ENCODE assay signal across 15 cellular contexts in genomic region chr2:239025081-239025801, GRCh38.
DNase-seq lines count a peak whose midpoint lies in the region; ATAC-seq and TF ChIP-seq lines count a peak whose summit lies in the region.
"Had no signal": no experiment of that assay in that cellular context is flagged by ENCODE, and none has a peak within 500 bp of the region (broad histone marks: within the 10 kb centered on the region; RNA-seq: fewer than 3 reads in every experiment).

No MANE protein-coding gene starts in this region.

- H3K4me3 Mint-ChIP-seq in type B pancreatic cell, result no peak overlapping the region
- H3K4me3 Mint-ChIP-seq: IgD-negative memory B cell had no signal

- ATAC-seq in left cardiac atrium (peak in 1 of 2 donors; percentile 77), Right ventricle myocardium superior (ENCODE audit: poor library complexity) (no peak), HG03460 (IDR thresholded peaks at IDR 0.05; ENCODE audit: unreplicated experiment) (no peak), HG03175 (IDR thresholded peaks at IDR 0.05; ENCODE audit: unreplicated experiment) (no peak)
- ATAC-seq: body of pancreas, Panc1 had no signal

- H3K4me1 Mint-ChIP-seq in type B pancreatic cell (ENCODE audit: unreplicated experiment), result peaks cover 15% of the 10 kb centered on the region
- H3K4me1 Mint-ChIP-seq: IgD-negative memory B cell had no signal

- no peaks in the 10 kb centered on the region for H3K9me3 Mint-ChIP-seq in type B pancreatic cell
- H3K9me3 Mint-ChIP-seq: IgD-negative memory B cell had no signal

- intact Hi-C loops in left cardiac atrium (cut with DNase I) (no loop called here), Right ventricle myocardium superior (cut with DNase I) (no loop called here)

- DNase-seq in left cardiac atrium, result peak; percentile 18
- no peak for DNase-seq in Right ventricle myocardium superior
- DNase-seq in astrocyte of the hippocampus (ENCODE audit: low read depth, low spot score), result peak; percentile 72
- peak; percentile 44 for DNase-seq in inferior parietal cortex (ENCODE audit: extremely low spot score)
- DNase-seq in type B pancreatic cell (ENCODE audit: extremely low spot score, unreplicated experiment), result no peak
- DNase-seq in NCI-H82 (lab: John Stamatoyannopoulos, UW), result no peak
- DNase-seq: body of pancreas; GDM1; left ventricle myocardium inferior; NCI-H2171; stimulated activated CD4-positive, alpha-beta T cell treated with anti-CD3 and anti-CD28 coated beads, Interleukin-4, amount 100 ng/mL, for 4 hours had no signal

- H3K36me3 Mint-ChIP-seq in type B pancreatic cell, result no peaks in the 10 kb centered on the region
- H3K36me3 Mint-ChIP-seq: IgD-negative memory B cell had no signal

- TF ChIP-seq CTCF in type B pancreatic cell (conservative IDR thresholded peaks at IDR 0.05), result no peak

- H3K27me3 Mint-ChIP-seq in type B pancreatic cell, result peaks cover 8% of the 10 kb centered on the region

- H3K27ac Mint-ChIP-seq in type B pancreatic cell, result peak overlapping the region; percentile 71

Comparison
In these comparisons a context has a peak if more than half of its experiments do, and no peak if none do; other contexts are left out.
1. DNase-seq: peak in left cardiac atrium (single experiment), astrocyte of the hippocampus (single experiment) and inferior parietal cortex (single experiment); none in Right ventricle myocardium superior (single experiment), type B pancreatic cell (single experiment) and NCI-H82 (single experiment).